8 cellular contexts compared by ENCODE assay signal in genomic region chr15:34102175-34102925, GRCh38. TPM values are rescaled to one million over a fixed set of nuclear protein-coding genes. Genes with fewer than 3 reads are reported as not detected.
DNase-seq lines count a peak whose midpoint lies in the region; ATAC-seq, FAIRE-seq and TF ChIP-seq lines count a peak whose summit lies in the region.

No MANE protein-coding gene starts in this region.

- H3K4me1 ChIP-seq in A549 (peaks cover 22% of the 10 kb centered on the region), breast epithelium (peaks cover 0 to 11% of the 10 kb centered on the region in 2 donors), lower lobe of right lung (peaks cover 25% of the 10 kb centered on the region), upper lobe of right lung (peaks cover 25% of the 10 kb centered on the region)

- TF ChIP-seq RAD21 in A549 (conservative IDR thresholded peaks at IDR 0.05 in 1 of 2, IDR thresholded peaks at IDR 0.05 in 1 of 2), result no peak

- intact Hi-C loops in breast epithelium (cut with DNase I; ENCODE audit: low total_unique reads), result loop anchor here (10.0 kb wide), 1 partner anchor 122 kb away; the partner anchor contains the start of gene EMC4
- intact Hi-C loops in lower lobe of right lung (cut with DNase I), result no loop called here
- intact Hi-C loops in upper lobe of right lung (cut with DNase I), result loop anchor here (10.0 kb wide), 1 partner anchor 112 kb away; the partner anchor contains the start of gene KATNBL1

- TF ChIP-seq CTCF in A549 (IDR thresholded peaks at IDR 0.05) (no peak), breast epithelium (IDR thresholded peaks at IDR 0.05) (no peak), lower lobe of right lung (IDR thresholded peaks at IDR 0.05) (no peak), upper lobe of right lung (IDR thresholded peaks at IDR 0.05) (no peak)

- H3K36me3 ChIP-seq in breast epithelium (no peaks in the 10 kb centered on the region), lower lobe of right lung (no peaks in the 10 kb centered on the region), upper lobe of right lung (no peaks in the 10 kb centered on the region)

- ATAC-seq in A549, result no peak; a peak in 1 of 6 replicates
- ATAC-seq in HG02610 (IDR thresholded peaks at IDR 0.05; ENCODE audit: unreplicated experiment), result peak; percentile 17
- peak; percentile 47 to 49 for ATAC-seq in lower lobe of right lung
- ATAC-seq in upper lobe of right lung, result peak; percentile 32

- DNase-seq in A549 (ENCODE audit: low read depth in 1 of 2, low spot score in 1 of 2), result no peak
- DNase-seq in breast epithelium (ENCODE audit: low spot score in 2 of 2), result no peak
- DNase-seq in lower lobe of right lung, result no peak
- no peak for DNase-seq in upper lobe of right lung
- no peak for DNase-seq in NCI-H748 (lab: John Stamatoyannopoulos, UW; ENCODE audit: unreplicated experiment)
- DNase-seq in NCI-H1930 (lab: John Stamatoyannopoulos, UW), result no peak
- DNase-seq in GM12891 (ENCODE audit: insufficient read length, low spot score), result no peak

- H3K4me3 ChIP-seq in A549, result peak overlapping the region; percentile 68
- peak overlapping the region; percentile 79 to 95 (median 81) for H3K4me3 ChIP-seq in breast epithelium
- peak overlapping the region; percentile 78 for H3K4me3 ChIP-seq in lower lobe of right lung
- peak overlapping the region; percentile 96 for H3K4me3 ChIP-seq in upper lobe of right lung

- TF ChIP-seq EP300 in A549 (IDR thresholded peaks at IDR 0.05), result no peak

- POLR2A ChIA-PET in A549 (lab: Yijun Ruan, JAX), result interaction anchor here (0.7 to 1.6 kb wide), 12 partner anchors 8 to 413 kb away, joined by 3 to 17 read pairs (median 4); partner anchors contain the start of genes EMC4, KATNBL1 and LPCAT4

- TF ChIP-seq POLR2A in A549 (IDR thresholded peaks at IDR 0.05; ENCODE audit: low read length) (no peak), breast epithelium (IDR thresholded peaks at IDR 0.05) (no peak), GM12891 (IDR thresholded peaks at IDR 0.05; ENCODE audit: low read depth, low read length) (no peak)

- H3K4me2 ChIP-seq in A549, result peak overlapping the region; percentile 90

- no peaks in the 10 kb centered on the region for H3K27me3 ChIP-seq in breast epithelium
- H3K27me3 ChIP-seq in lower lobe of right lung (ENCODE audit: low read depth), result no peaks in the 10 kb centered on the region
- no peaks in the 10 kb centered on the region for H3K27me3 ChIP-seq in upper lobe of right lung

- no peaks in the 10 kb centered on the region for H3K9me3 ChIP-seq in A549
- no peaks in the 10 kb centered on the region for H3K9me3 ChIP-seq in breast epithelium
- H3K9me3 ChIP-seq in lower lobe of right lung, result no peaks in the 10 kb centered on the region
- H3K9me3 ChIP-seq in upper lobe of right lung, result no peaks in the 10 kb centered on the region

- CTCF ChIA-PET in A549 (lab: Yijun Ruan, JAX), result interaction anchor here (0.7 to 4.7 kb wide), 7 partner anchors 8 to 241 kb away, joined by 3 to 23 read pairs (median 3); partner anchors contain the start of gene KATNBL1

- no peak for FAIRE-seq in A549 (lab: Jason Lieb, UNC)
- FAIRE-seq in GM12891 (lab: Jason Lieb, UNC), result no peak

- H3K27ac ChIP-seq in A549 (peak overlapping the region; percentile 85 to 89), breast epithelium (peak overlapping the region; percentile 87 to 92), lower lobe of right lung (peak overlapping the region; percentile 91), upper lobe of right lung (peak overlapping the region; percentile 94)

- 31% methylated on average over 29 of the region's 29 CpGs for WGBS in A549 (ENCODE audit: missing lambda C conversion rate)

TF ChIP-seq in A549, 52 proteins besides CTCF, POLR2A, EP300 and RAD21:
- 0 out of 5 replicates have a peak, but pooled peaks of 1 of the 2 experiments have one; percentile 8 for TF ChIP-seq JUN (IDR thresholded peaks at IDR 0.05)
- TF ChIP-seq EHF (CRISPR knock-in tag; IDR thresholded peaks at IDR 0.05), result no peak

TF ChIP-seq in GM12891, 5 proteins besides CTCF, POLR2A, EP300 and RAD21:
- TF ChIP-seq POLR2AphosphoS5 (IDR thresholded peaks at IDR 0.05; ENCODE audit: low read depth, low read length), result no peak
- TF ChIP-seq POU2F2 (IDR thresholded peaks at IDR 0.05; ENCODE audit: low read depth, low read length), result no peak
- no peak for TF ChIP-seq TAF1 (IDR thresholded peaks at IDR 0.05; ENCODE audit: low read depth, low read length)
- TF ChIP-seq SPI1 (IDR thresholded peaks at IDR 0.05; ENCODE audit: low read depth, low read length), result no peak
- TF ChIP-seq PAX5 (IDR thresholded peaks at IDR 0.05; ENCODE audit: insufficient read depth, low read length, severe bottlenecking), result no peak

RNA-seq across cellular contexts. Expression of gene PGBD4, which starts 0.5 kb away (rescaled TPM):
- polyA plus RNA-seq in A549 (2011; rRNA removed), result 4.5 and 4.7 TPM in 2 replicates
- polyA plus RNA-seq in A549 (2012; cell fraction: cytosol; rRNA removed), result 1.1 TPM in 2 replicates
- polyA plus RNA-seq in A549 (2012; cell fraction: nucleus; rRNA removed), result 0.83 and 0.88 TPM in 2 replicates
- polyA plus RNA-seq in A549 (2017; fragmentation: RNase III; extraction: RNeasy Plus Mini Kit Qiagen cat#74134 plus additional on column Dnase treatment), result 3.7 to 4.3 TPM (median 4.0 TPM) in 3 replicates
- 3.3 and 3.8 TPM in 2 replicates for polyA minus RNA-seq in A549 (2011; rRNA and poly(A)+ RNA removed)
- 1 to 10 TPM in 2 of 3 donors, under 1 TPM in 1; 0.64 to 1.6 (median 1.3) TPM for total RNA-seq in breast epithelium
- 1.5 TPM for total RNA-seq in lower lobe of right lung
- total RNA-seq in upper lobe of right lung, result 1.3 TPM
- polyA plus RNA-seq in GM12891 (2012; ENCODE audit: low read depth, missing spikeins), result 1.3 TPM

RNA-seq across cellular contexts. Expression of gene EMC7, which starts 0.7 kb away (rescaled TPM):
- 167 and 221 TPM in 2 replicates for polyA plus RNA-seq in A549 (2011; rRNA removed)
- 76.9 and 87.9 TPM in 2 replicates for polyA plus RNA-seq in A549 (2012; cell fraction: cytosol; rRNA removed)
- polyA plus RNA-seq in A549 (2012; cell fraction: nucleus; rRNA removed), result 25.6 and 39.9 TPM in 2 replicates
- 129 to 135 TPM (median 135 TPM) in 3 replicates for polyA plus RNA-seq in A549 (2017; fragmentation: RNase III; extraction: RNeasy Plus Mini Kit Qiagen cat#74134 plus additional on column Dnase treatment)
- polyA minus RNA-seq in A549 (2011; rRNA and poly(A)+ RNA removed), result 24.9 and 26.8 TPM in 2 replicates
- total RNA-seq in breast epithelium, result 10 to 100 TPM; 35.0 to 47.5 (median 44.6) TPM
- 63.1 TPM for total RNA-seq in lower lobe of right lung
- total RNA-seq in upper lobe of right lung, result 66.8 TPM
- 46.6 TPM for polyA plus RNA-seq in GM12891 (2012; ENCODE audit: low read depth, missing spikeins)

Comparison
In these comparisons a context has a peak if more than half of its experiments do, and no peak if none do; other contexts are left out.
1. ATAC-seq: peak in HG02610 (single experiment), lower lobe of right lung (2 of 2) and upper lobe of right lung (single experiment); none in A549 (0 of 2).
2. Peak in every context shown above with its lines, with median percentiles within 50 percentile points of each other: H3K27ac ChIP-seq and H3K4me3 ChIP-seq.